In genomic region chr5:177390363-177391300, GRCh38 we compare ENCODE assay signal across 1 cellular context.
TF ChIP-seq lines count a peak whose summit lies in the region.

No MANE protein-coding gene starts in this region.

TF ChIP-seq in K562, 482 proteins besides CTCF, POLR2A, EP300 and RAD21 (continued from another document and continues in another):
- TF ChIP-seq MNT (conservative IDR thresholded peaks at IDR 0.05) (peak; percentile 96), STAT5A (IDR thresholded peaks at IDR 0.05; ENCODE audit: borderline replicate concordance, low read length) (no peak), TARDBP (IDR thresholded peaks at IDR 0.05) (no peak), CC2D1A (IDR thresholded peaks at IDR 0.05) (peak; percentile 76; the same call in 1 of the 2 replicates), ZNF184 (CRISPR knock-in tag; IDR thresholded peaks at IDR 0.05) (no peak), ELF2 (CRISPR knock-in tag; IDR thresholded peaks at IDR 0.05) (no peak), FOXP1 (CRISPR knock-in tag; IDR thresholded peaks at IDR 0.05) (no peak), NBN (IDR thresholded peaks at IDR 0.05; ENCODE audit: low read depth) (no peak), BRF2 (IDR thresholded peaks at IDR 0.05; ENCODE audit: borderline replicate concordance, insufficient read depth, insufficient read length) (no peak), E2F8 (IDR thresholded peaks at IDR 0.05; ENCODE audit: low read depth, partially characterized antibody) (peak; percentile 26), U2AF2 (optimal IDR thresholded peaks at IDR 0.05; ENCODE audit: low read depth, low read length) (no peak), ZNF740 (CRISPR knock-in tag; IDR thresholded peaks at IDR 0.05) (no peak), ZNF740 (tag; IDR thresholded peaks at IDR 0.05) (no peak), HNRNPUL1 (IDR thresholded peaks at IDR 0.05; ENCODE audit: low read length) (no peak), MCM7 (IDR thresholded peaks at IDR 0.05) (no peak), SP2 (IDR thresholded peaks at IDR 0.05; ENCODE audit: extremely low read depth, low read depth, low read length, poor library complexity, severe bottlenecking) (no peak), ZNF277 (CRISPR knock-in tag; IDR thresholded peaks at IDR 0.05; ENCODE audit: borderline replicate concordance) (no peak), MYBL2 (IDR thresholded peaks at IDR 0.05; ENCODE audit: low read depth) (no peak), MYBL2 (CRISPR knock-in tag; IDR thresholded peaks at IDR 0.05; ENCODE audit: borderline replicate concordance) (no peak), ZNF212 (CRISPR knock-in tag; IDR thresholded peaks at IDR 0.05) (no peak), ZNF717 (CRISPR knock-in tag; IDR thresholded peaks at IDR 0.05) (no peak), ATF1 (CRISPR knock-in tag; IDR thresholded peaks at IDR 0.05) (no peak), ATF1 (tag; IDR thresholded peaks at IDR 0.05) (0 out of 2 replicates have a peak, but pooled peaks have one; percentile 20), SMAD4 (CRISPR knock-in tag; conservative IDR thresholded peaks at IDR 0.05) (no peak), TOE1 (IDR thresholded peaks at IDR 0.05; ENCODE audit: borderline replicate concordance) (peak; percentile 59), TOE1 (CRISPR knock-in tag; IDR thresholded peaks at IDR 0.05; ENCODE audit: borderline replicate concordance, low read depth) (no peak), MAZ (CRISPR knock-in tag; conservative IDR thresholded peaks at IDR 0.05 in 1 of 2, IDR thresholded peaks at IDR 0.05 in 1 of 2) (peak in 1 of 2 experiments; percentile 65; a peak in 2 of 4 replicates), COPS2 (conservative IDR thresholded peaks at IDR 0.05) (no peak), HNRNPL (IDR thresholded peaks at IDR 0.05; ENCODE audit: low read depth, low read length) (no peak), ZNF263 (CRISPR knock-in tag; IDR thresholded peaks at IDR 0.05; ENCODE audit: borderline replicate concordance) (peak; percentile 32; the same call in 1 of the 2 replicates), ARID2 (IDR thresholded peaks at IDR 0.05) (peak; percentile 36; the same call in 1 of the 2 replicates), HDGF (IDR thresholded peaks at IDR 0.05) (peak; percentile 75; the same call in 1 of the 2 replicates), IRF2 (CRISPR knock-in tag; IDR thresholded peaks at IDR 0.05) (no peak), FOSL1 (tag; conservative IDR thresholded peaks at IDR 0.05) (no peak), CREB1 (IDR thresholded peaks at IDR 0.05) (no peak), CREB1 (CRISPR knock-in tag; IDR thresholded peaks at IDR 0.05) (peak; percentile 55; the same call in 1 of the 2 replicates), YBX1 (IDR thresholded peaks at IDR 0.05) (no peak), BCOR (IDR thresholded peaks at IDR 0.05) (peak; percentile 94), SMARCE1 (IDR thresholded peaks at IDR 0.05) (no peak), NFIX (CRISPR knock-in tag; IDR thresholded peaks at IDR 0.05; ENCODE audit: low read depth) (no peak), ZC3H11A (IDR thresholded peaks at IDR 0.05; ENCODE audit: low read depth, low read length) (0 out of 2 replicates have a peak, but pooled peaks have one; percentile 20), PML (IDR thresholded peaks at IDR 0.05; ENCODE audit: low read length) (no peak)
- TF ChIP-seq, protein P1, sequence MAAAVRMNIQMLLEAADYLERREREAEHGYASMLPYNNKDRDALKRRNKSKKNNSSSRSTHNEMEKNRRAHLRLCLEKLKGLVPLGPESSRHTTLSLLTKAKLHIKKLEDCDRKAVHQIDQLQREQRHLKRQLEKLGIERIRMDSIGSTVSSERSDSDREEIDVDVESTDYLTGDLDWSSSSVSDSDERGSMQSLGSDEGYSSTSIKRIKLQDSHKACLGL (CRISPR knock-in tag; IDR thresholded peaks at IDR 0.05; ENCODE audit: borderline replicate concordance, poor library complexity, severe bottlenecking) = no peak
- TF ChIP-seq, protein P2, sequence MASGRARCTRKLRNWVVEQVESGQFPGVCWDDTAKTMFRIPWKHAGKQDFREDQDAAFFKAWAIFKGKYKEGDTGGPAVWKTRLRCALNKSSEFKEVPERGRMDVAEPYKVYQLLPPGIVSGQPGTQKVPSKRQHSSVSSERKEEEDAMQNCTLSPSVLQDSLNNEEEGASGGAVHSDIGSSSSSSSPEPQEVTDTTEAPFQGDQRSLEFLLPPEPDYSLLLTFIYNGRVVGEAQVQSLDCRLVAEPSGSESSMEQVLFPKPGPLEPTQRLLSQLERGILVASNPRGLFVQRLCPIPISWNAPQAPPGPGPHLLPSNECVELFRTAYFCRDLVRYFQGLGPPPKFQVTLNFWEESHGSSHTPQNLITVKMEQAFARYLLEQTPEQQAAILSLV (tag; IDR thresholded peaks at IDR 0.05) = no peak
- TF ChIP-seq, protein P3, sequence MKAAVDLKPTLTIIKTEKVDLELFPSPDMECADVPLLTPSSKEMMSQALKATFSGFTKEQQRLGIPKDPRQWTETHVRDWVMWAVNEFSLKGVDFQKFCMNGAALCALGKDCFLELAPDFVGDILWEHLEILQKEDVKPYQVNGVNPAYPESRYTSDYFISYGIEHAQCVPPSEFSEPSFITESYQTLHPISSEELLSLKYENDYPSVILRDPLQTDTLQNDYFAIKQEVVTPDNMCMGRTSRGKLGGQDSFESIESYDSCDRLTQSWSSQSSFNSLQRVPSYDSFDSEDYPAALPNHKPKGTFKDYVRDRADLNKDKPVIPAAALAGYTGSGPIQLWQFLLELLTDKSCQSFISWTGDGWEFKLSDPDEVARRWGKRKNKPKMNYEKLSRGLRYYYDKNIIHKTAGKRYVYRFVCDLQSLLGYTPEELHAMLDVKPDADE (conservative IDR thresholded peaks at IDR 0.05; ENCODE audit: control insufficient read depth, low read depth, low read length) = no peak
- TF ChIP-seq, protein P4, sequence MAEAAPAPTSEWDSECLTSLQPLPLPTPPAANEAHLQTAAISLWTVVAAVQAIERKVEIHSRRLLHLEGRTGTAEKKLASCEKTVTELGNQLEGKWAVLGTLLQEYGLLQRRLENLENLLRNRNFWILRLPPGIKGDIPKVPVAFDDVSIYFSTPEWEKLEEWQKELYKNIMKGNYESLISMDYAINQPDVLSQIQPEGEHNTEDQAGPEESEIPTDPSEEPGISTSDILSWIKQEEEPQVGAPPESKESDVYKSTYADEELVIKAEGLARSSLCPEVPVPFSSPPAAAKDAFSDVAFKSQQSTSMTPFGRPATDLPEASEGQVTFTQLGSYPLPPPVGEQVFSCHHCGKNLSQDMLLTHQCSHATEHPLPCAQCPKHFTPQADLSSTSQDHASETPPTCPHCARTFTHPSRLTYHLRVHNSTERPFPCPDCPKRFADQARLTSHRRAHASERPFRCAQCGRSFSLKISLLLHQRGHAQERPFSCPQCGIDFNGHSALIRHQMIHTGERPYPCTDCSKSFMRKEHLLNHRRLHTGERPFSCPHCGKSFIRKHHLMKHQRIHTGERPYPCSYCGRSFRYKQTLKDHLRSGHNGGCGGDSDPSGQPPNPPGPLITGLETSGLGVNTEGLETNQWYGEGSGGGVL (CRISPR knock-in tag; IDR thresholded peaks at IDR 0.05) = no peak
- TF ChIP-seq, protein P5, sequence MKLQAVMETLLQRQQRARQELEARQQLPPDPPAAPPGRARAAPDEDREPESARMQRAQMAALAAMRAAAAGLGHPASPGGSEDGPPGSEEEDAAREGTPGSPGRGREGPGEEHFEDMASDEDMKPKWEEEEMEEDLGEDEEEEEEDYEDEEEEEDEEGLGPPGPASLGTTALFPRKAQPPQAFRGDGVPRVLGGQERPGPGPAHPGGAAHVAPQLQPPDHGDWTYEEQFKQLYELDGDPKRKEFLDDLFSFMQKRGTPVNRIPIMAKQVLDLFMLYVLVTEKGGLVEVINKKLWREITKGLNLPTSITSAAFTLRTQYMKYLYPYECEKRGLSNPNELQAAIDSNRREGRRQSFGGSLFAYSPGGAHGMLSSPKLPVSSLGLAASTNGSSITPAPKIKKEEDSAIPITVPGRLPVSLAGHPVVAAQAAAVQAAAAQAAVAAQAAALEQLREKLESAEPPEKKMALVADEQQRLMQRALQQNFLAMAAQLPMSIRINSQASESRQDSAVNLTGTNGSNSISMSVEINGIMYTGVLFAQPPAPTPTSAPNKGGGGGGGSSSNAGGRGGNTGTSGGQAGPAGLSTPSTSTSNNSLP (IDR thresholded peaks at IDR 0.05; ENCODE audit: borderline replicate concordance, low read depth, low read length) = no peak
- TF ChIP-seq, protein P6, sequence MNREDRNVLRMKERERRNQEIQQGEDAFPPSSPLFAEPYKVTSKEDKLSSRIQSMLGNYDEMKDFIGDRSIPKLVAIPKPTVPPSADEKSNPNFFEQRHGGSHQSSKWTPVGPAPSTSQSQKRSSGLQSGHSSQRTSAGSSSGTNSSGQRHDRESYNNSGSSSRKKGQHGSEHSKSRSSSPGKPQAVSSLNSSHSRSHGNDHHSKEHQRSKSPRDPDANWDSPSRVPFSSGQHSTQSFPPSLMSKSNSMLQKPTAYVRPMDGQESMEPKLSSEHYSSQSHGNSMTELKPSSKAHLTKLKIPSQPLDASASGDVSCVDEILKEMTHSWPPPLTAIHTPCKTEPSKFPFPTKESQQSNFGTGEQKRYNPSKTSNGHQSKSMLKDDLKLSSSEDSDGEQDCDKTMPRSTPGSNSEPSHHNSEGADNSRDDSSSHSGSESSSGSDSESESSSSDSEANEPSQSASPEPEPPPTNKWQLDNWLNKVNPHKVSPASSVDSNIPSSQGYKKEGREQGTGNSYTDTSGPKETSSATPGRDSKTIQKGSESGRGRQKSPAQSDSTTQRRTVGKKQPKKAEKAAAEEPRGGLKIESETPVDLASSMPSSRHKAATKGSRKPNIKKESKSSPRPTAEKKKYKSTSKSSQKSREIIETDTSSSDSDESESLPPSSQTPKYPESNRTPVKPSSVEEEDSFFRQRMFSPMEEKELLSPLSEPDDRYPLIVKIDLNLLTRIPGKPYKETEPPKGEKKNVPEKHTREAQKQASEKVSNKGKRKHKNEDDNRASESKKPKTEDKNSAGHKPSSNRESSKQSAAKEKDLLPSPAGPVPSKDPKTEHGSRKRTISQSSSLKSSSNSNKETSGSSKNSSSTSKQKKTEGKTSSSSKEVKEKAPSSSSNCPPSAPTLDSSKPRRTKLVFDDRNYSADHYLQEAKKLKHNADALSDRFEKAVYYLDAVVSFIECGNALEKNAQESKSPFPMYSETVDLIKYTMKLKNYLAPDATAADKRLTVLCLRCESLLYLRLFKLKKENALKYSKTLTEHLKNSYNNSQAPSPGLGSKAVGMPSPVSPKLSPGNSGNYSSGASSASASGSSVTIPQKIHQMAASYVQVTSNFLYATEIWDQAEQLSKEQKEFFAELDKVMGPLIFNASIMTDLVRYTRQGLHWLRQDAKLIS (CRISPR knock-in tag; IDR thresholded peaks at IDR 0.05) = no peak
